1 cellular context compared by ENCODE assay signal in the genomic region with DNA sequence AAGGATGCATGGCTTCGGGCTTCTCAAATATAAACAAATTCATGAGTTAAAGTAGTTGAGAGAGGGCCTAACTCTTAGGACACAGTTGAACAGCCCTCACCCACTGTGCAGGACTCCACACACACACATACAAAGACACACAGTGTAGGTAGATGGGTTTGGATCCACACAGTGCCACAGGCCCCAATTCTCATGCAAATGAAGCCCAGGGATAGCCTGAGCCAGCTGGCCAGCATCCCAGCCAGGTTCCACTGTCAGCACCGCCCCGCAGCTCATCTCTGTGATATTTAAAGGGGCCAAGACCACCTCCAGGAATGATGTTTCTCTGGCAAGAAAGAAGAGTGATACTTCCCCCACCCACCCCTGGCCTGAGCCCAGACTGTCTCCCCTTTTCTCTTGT.
TF ChIP-seq lines count a peak whose summit lies in the region.

No MANE protein-coding gene starts in this region.

TF ChIP-seq in HepG2, 621 proteins besides CTCF, POLR2A, EP300 and RAD21:
- TF ChIP-seq CC2D1A (CRISPR knock-in tag; IDR thresholded peaks at IDR 0.05): no peak
- no peak for TF ChIP-seq ISL2 (CRISPR knock-in tag; IDR thresholded peaks at IDR 0.05)
- TF ChIP-seq ZNF713 (CRISPR knock-in tag; IDR thresholded peaks at IDR 0.05): no peak
- no peak for TF ChIP-seq PCBP1 (IDR thresholded peaks at IDR 0.05; ENCODE audit: borderline replicate concordance, low read depth, low read length)
- TF ChIP-seq ZNF235 (CRISPR knock-in tag; IDR thresholded peaks at IDR 0.05; ENCODE audit: borderline replicate concordance): no peak
- TF ChIP-seq, protein P1, sequence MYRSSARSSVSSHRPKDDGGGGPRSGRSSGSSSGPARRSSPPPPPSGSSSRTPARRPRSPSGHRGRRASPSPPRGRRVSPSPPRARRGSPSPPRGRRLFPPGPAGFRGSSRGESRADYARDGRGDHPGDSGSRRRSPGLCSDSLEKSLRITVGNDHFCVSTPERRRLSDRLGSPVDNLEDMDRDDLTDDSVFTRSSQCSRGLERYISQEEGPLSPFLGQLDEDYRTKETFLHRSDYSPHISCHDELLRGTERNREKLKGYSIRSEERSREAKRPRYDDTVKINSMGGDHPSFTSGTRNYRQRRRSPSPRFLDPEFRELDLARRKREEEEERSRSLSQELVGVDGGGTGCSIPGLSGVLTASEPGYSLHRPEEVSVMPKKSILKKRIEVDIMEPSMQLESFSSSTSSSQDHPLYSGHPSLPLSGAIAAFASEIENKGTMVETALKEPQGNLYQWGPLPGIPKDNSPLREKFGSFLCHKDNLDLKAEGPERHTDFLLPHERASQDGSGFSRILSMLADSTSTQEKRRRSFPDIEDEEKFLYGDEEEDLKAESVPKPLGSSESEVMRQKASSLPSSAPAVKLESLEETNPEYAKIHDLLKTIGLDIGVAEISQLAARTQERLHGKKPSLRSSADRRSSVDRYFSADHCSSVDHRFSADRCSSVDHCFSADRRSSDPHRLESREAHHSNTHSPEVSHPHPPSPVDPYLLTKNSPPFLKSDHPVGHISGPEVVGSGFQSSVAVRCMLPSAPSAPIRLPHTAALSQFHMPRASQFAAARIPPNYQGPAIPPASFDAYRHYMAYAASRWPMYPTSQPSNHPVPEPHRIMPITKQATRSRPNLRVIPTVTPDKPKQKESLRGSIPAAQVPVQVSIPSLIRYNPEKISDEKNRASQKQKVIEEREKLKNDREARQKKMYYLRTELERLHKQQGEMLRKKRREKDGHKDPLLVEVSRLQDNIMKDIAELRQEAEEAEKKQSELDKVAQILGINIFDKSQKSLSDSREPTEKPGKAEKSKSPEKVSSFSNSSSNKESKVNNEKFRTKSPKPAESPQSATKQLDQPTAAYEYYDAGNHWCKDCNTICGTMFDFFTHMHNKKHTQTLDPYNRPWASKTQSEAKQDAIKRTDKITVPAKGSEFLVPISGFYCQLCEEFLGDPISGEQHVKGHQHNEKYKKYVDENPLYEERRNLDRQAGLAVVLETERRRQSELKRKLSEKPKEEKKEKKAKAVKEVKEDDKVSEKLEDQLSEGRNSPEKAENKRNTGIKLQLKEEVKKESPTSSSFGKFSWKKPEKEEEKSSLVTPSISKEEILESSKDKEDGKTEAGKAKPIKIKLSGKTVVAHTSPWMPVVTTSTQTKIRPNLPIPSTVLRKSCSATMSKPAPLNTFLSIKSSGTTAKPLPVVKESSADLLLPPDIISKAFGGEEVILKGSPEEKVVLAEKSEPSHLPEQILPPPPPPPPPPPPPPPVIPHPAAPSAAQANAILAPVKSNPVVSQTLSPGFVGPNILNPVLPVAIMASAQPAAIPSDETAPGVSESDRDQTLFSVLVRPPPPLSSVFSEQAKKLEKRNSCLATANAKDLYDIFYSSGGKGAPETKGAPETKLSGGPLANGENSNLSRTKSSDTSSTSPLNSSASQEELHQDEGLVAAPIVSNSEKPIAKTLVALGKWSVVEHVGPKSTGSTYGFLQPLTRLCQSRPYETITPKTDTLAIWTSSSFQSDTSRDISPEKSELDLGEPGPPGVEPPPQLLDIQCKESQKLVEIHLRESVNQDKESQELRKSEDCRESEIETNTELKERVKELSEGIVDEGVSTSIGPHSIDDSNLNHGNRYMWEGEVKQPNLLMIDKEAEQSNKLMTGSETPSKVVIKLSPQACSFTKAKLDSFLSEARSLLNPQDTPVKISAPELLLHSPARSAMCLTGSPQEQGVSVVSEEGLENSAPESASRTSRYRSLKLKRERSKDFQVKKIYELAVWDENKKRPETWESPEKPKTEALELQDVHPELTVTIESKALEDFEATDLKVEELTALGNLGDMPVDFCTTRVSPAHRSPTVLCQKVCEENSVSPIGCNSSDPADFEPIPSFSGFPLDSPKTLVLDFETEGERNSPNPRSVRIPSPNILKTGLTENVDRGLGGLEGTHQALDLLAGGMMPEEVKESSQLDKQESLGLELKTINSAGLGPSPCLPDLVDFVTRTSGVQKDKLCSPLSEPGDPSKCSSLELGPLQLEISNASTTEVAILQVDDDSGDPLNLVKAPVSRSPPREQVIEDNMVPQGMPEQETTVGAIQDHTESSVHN (CRISPR knock-in tag; IDR thresholded peaks at IDR 0.05): no peak
- no peak for TF ChIP-seq SP5 (CRISPR knock-in tag; IDR thresholded peaks at IDR 0.05; ENCODE audit: borderline replicate concordance, low read depth)
- TF ChIP-seq ZNF207 (IDR thresholded peaks at IDR 0.05; ENCODE audit: borderline replicate concordance): no peak
- TF ChIP-seq ZNF329 (CRISPR knock-in tag; IDR thresholded peaks at IDR 0.05; ENCODE audit: low read depth): no peak
- no peak for TF ChIP-seq EZH2 (conservative IDR thresholded peaks at IDR 0.05; ENCODE audit: low read depth, low read length)
- TF ChIP-seq, protein P2, sequence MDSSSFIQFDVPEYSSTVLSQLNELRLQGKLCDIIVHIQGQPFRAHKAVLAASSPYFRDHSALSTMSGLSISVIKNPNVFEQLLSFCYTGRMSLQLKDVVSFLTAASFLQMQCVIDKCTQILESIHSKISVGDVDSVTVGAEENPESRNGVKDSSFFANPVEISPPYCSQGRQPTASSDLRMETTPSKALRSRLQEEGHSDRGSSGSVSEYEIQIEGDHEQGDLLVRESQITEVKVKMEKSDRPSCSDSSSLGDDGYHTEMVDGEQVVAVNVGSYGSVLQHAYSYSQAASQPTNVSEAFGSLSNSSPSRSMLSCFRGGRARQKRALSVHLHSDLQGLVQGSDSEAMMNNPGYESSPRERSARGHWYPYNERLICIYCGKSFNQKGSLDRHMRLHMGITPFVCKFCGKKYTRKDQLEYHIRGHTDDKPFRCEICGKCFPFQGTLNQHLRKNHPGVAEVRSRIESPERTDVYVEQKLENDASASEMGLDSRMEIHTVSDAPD (CRISPR knock-in tag; IDR thresholded peaks at IDR 0.05): no peak
- TF ChIP-seq, protein P3, sequence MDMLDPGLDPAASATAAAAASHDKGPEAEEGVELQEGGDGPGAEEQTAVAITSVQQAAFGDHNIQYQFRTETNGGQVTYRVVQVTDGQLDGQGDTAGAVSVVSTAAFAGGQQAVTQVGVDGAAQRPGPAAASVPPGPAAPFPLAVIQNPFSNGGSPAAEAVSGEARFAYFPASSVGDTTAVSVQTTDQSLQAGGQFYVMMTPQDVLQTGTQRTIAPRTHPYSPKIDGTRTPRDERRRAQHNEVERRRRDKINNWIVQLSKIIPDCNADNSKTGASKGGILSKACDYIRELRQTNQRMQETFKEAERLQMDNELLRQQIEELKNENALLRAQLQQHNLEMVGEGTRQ (IDR thresholded peaks at IDR 0.05; ENCODE audit: low read depth, low read length): no peak
- TF ChIP-seq, protein P3 (CRISPR knock-in tag; IDR thresholded peaks at IDR 0.05; ENCODE audit: borderline replicate concordance): no peak
- TF ChIP-seq ZNF335 (CRISPR knock-in tag; IDR thresholded peaks at IDR 0.05): no peak
- no peak for TF ChIP-seq PHB2 (IDR thresholded peaks at IDR 0.05; ENCODE audit: partially characterized antibody)
- TF ChIP-seq ZBTB7A (CRISPR knock-in tag; IDR thresholded peaks at IDR 0.05): no peak
- no peak for TF ChIP-seq ZNF567 (CRISPR knock-in tag; IDR thresholded peaks at IDR 0.05; ENCODE audit: borderline replicate concordance)
- TF ChIP-seq, protein P4, sequence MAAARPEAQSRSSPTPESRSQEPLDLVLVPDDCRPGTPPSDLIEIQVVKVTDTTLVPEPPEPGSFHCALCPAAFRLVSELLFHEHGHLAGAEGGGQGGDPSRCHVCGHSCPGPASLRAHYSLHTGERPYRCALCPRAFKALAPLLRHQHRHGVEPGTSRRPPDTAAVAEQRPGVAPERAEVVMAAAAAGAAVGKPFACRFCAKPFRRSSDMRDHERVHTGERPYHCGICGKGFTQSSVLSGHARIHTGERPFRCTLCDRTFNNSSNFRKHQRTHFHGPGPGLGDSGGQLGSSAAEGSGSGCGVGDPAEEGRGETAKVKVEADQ (CRISPR knock-in tag; IDR thresholded peaks at IDR 0.05; ENCODE audit: borderline replicate concordance): no peak
- TF ChIP-seq FOXK2 (IDR thresholded peaks at IDR 0.05): no peak
- TF ChIP-seq ZFP82 (CRISPR knock-in tag; IDR thresholded peaks at IDR 0.05; ENCODE audit: borderline replicate concordance): no peak
